ENCODE assay signal across 13 cellular contexts in genomic region chr5:6418679-6419276, GRCh38.
"Had no signal": no experiment of that assay in that cellular context is flagged by ENCODE, and none has a peak within 500 bp of the region (broad histone marks: within the 10 kb centered on the region; RNA-seq: fewer than 3 reads in every experiment).

No MANE protein-coding gene starts in this region.

- H3K4me1 ChIP-seq: thyroid gland had no signal

- H3K27me3 ChIP-seq: heart left ventricle, thyroid gland had no signal

- H3K27ac ChIP-seq: psoas muscle, thyroid gland had no signal

- H3K36me3 ChIP-seq: heart left ventricle, thyroid gland had no signal

- H3K9me3 ChIP-seq: heart left ventricle, psoas muscle, thyroid gland had no signal

- DNase-seq: endodermal cell; foreskin melanocyte; heart left ventricle; hippocampal formation; mesendoderm; naive B cell; occipital lobe; psoas muscle; retina; stimulated activated CD4-positive, alpha-beta T cell treated with anti-CD3 and anti-CD28 coated beads, Interleukin-12 subunit alpha, Interleukin-12 subunit beta, amount 100 ng/mL, for 4 hours; stimulated activated naive CD4-positive, alpha-beta T cell treated with Interleukin-2 at 50 U/mL for 16 hours; thyroid gland had no signal

- ATAC-seq: sciatic nerve had no signal

- H3K4me3 ChIP-seq: heart left ventricle, thyroid gland had no signal
